In genomic region chr3:14480207-14481017, GRCh38 we compare ENCODE assay signal across 18 cellular contexts. TPM values are rescaled to one million over a fixed set of nuclear protein-coding genes. Genes with fewer than 3 reads are reported as not detected.
A peak's percentile ranks its signal among the peaks of the same experiment; 100 is the strongest.
DNase-seq lines count a peak whose midpoint lies in the region; ATAC-seq, FAIRE-seq and TF ChIP-seq lines count a peak whose summit lies in the region.
"Had no signal": no experiment of that assay in that cellular context is flagged by ENCODE, and none has a peak within 500 bp of the region (broad histone marks: within the 10 kb centered on the region; RNA-seq: fewer than 3 reads in every experiment).

No MANE protein-coding gene starts in this region.

- no peak for TF ChIP-seq POLR2A in testis (IDR thresholded peaks at IDR 0.05)

- H3K4me3 ChIP-seq in Jurkat, Clone E6-1 (ENCODE audit: low read length), result no peak overlapping the region
- H3K4me3 ChIP-seq in bronchial epithelial cell (ENCODE audit: low read depth, low read length), result no peak overlapping the region
- H3K4me3 ChIP-seq in left ventricle myocardium inferior, result no peak overlapping the region
- H3K4me3 ChIP-seq in testis, result no peak overlapping the region

- ATAC-seq in sciatic nerve (peak; percentile 71), HG03108 (IDR thresholded peaks at IDR 0.05; ENCODE audit: unreplicated experiment) (no peak)
- no peak for ATAC-seq in stimulated activated effector memory CD8-positive, alpha-beta T cell treated with anti-CD3 and anti-CD28 coated beads, Interleukin-12 subunit alpha, Interleukin-12 subunit beta, amount 100 ng/mL, for 72 hours

- H3K36me3 ChIP-seq in bronchial epithelial cell (ENCODE audit: control insufficient read depth, insufficient read depth, low read length) (no peaks in the 10 kb centered on the region), left ventricle myocardium inferior (peaks cover 35% of the 10 kb centered on the region), testis (ENCODE audit: low read depth, missing control alignments) (no peaks in the 10 kb centered on the region)

- peaks cover 85% of the 10 kb centered on the region for H3K36me3 Mint-ChIP-seq in stimulated activated effector memory CD8-positive, alpha-beta T cell treated with anti-CD3 and anti-CD28 coated beads, Interleukin-12 subunit alpha, Interleukin-12 subunit beta, amount 100 ng/mL, for 72 hours

- H3K27ac ChIP-seq in left ventricle myocardium inferior (replicated peaks), result peak overlapping the region; percentile 75
- no peak overlapping the region for H3K27ac ChIP-seq in testis

- no peak overlapping the region for H3K4me3 Mint-ChIP-seq in stimulated activated effector memory CD8-positive, alpha-beta T cell treated with anti-CD3 and anti-CD28 coated beads, Interleukin-12 subunit alpha, Interleukin-12 subunit beta, amount 100 ng/mL, for 72 hours
- H3K4me3 Mint-ChIP-seq: activated CD4-positive, alpha-beta T cell treated with anti-CD3 and anti-CD28 coated beads, Interleukin-2, amount 10 ng/mL, durations not matched to agents 7 days and 5 days; CD14-positive monocyte; memory B cell; stimulated activated naive CD8-positive, alpha-beta T cell treated with anti-CD3 and anti-CD28 coated beads, Interleukin-15, Interleukin-2, amounts not matched to agents 100 ng/mL and 50 ng/mL, for 24 hours had no signal

- peaks cover 4% of the 10 kb centered on the region for H3K4me1 Mint-ChIP-seq in stimulated activated effector memory CD8-positive, alpha-beta T cell treated with anti-CD3 and anti-CD28 coated beads, Interleukin-12 subunit alpha, Interleukin-12 subunit beta, amount 100 ng/mL, for 72 hours
- H3K4me1 Mint-ChIP-seq: activated CD4-positive, alpha-beta T cell treated with anti-CD3 and anti-CD28 coated beads, Interleukin-2, amount 10 ng/mL, durations not matched to agents 7 days and 5 days; CD14-positive monocyte; memory B cell had no signal

- no peak overlapping the region for H3K27ac Mint-ChIP-seq in stimulated activated effector memory CD8-positive, alpha-beta T cell treated with anti-CD3 and anti-CD28 coated beads, Interleukin-12 subunit alpha, Interleukin-12 subunit beta, amount 100 ng/mL, for 72 hours
- H3K27ac Mint-ChIP-seq: activated CD4-positive, alpha-beta T cell treated with anti-CD3 and anti-CD28 coated beads, Interleukin-2, amount 10 ng/mL, durations not matched to agents 7 days and 5 days; memory B cell; progenitor cell of endocrine pancreas; stimulated activated naive CD8-positive, alpha-beta T cell treated with anti-CD3 and anti-CD28 coated beads, Interleukin-15, Interleukin-2, amounts not matched to agents 100 ng/mL and 50 ng/mL, for 24 hours had no signal

- no peaks in the 10 kb centered on the region for H3K9me3 Mint-ChIP-seq in stimulated activated effector memory CD8-positive, alpha-beta T cell treated with anti-CD3 and anti-CD28 coated beads, Interleukin-12 subunit alpha, Interleukin-12 subunit beta, amount 100 ng/mL, for 72 hours
- H3K9me3 Mint-ChIP-seq: activated CD4-positive, alpha-beta T cell treated with anti-CD3 and anti-CD28 coated beads, Interleukin-2, amount 10 ng/mL, durations not matched to agents 7 days and 5 days; CD14-positive monocyte; memory B cell; stimulated activated naive CD8-positive, alpha-beta T cell treated with anti-CD3 and anti-CD28 coated beads, Interleukin-15, Interleukin-2, amounts not matched to agents 100 ng/mL and 50 ng/mL, for 24 hours had no signal

- intact Hi-C loops in left ventricle myocardium inferior (cut with micrococcal nuclease) (no loop called here), sciatic nerve (cut with DNase I) (no loop called here), testis (cut with DNase I; ENCODE audit: low total_unique reads) (no loop called here)

- TF ChIP-seq CTCF in bronchial epithelial cell (IDR thresholded peaks at IDR 0.05; ENCODE audit: insufficient read depth, low read length, severe bottlenecking) (no peak), left ventricle myocardium inferior (IDR thresholded peaks at IDR 0.05; ENCODE audit: borderline replicate concordance) (no peak), testis (IDR thresholded peaks at IDR 0.05) (no peak)

- 80 to 83% methylated on average over 4 to 8 of the region's 8 CpGs for WGBS in testis, 2 donors

- FAIRE-seq in bronchial epithelial cell (lab: Jason Lieb, UNC), result peak; percentile 98
- FAIRE-seq: frontal cortex, G401.6 had no signal

- H3K27me3 ChIP-seq in bronchial epithelial cell (ENCODE audit: control insufficient read depth, insufficient read depth, low read length) (no peaks in the 10 kb centered on the region), left ventricle myocardium inferior (ENCODE audit: low read depth) (peaks cover 21% of the 10 kb centered on the region), testis (no peaks in the 10 kb centered on the region)

- H3K9me3 ChIP-seq in left ventricle myocardium inferior (replicated peaks) (no peaks in the 10 kb centered on the region), testis (no peaks in the 10 kb centered on the region)

- DNase-seq in Jurkat, Clone E6-1 (ENCODE audit: low read depth, low spot score), result peak; percentile 50
- DNase-seq in bronchial epithelial cell (ENCODE audit: low read depth), result peak; percentile 96
- DNase-seq in left ventricle myocardium inferior, result no peak
- no peak for DNase-seq in sciatic nerve (ENCODE audit: low spot score)
- no peak for DNase-seq in stimulated activated effector memory CD8-positive, alpha-beta T cell treated with anti-CD3 and anti-CD28 coated beads, Interleukin-12 subunit alpha, Interleukin-12 subunit beta, amount 100 ng/mL, for 72 hours (ENCODE audit: low spot score in 2 of 2)
- DNase-seq in activated CD4-positive, alpha-beta T cell treated with anti-CD3 and anti-CD28 coated beads for 1 hour, result no peak
- no peak for DNase-seq in testis
- DNase-seq: activated CD4-positive, alpha-beta T cell treated with anti-CD3 and anti-CD28 coated beads, Interleukin-2, amount 10 ng/mL, durations not matched to agents 7 days and 5 days; activated effector memory CD4-positive, alpha-beta T cell treated with Interleukin-2 at 50 U/mL for 16 hours; stimulated activated CD4-positive, alpha-beta T cell treated with anti-CD3 and anti-CD28 coated beads, Interleukin-4, amount 100 ng/mL, for 24 hours; SW 1271 had no signal

- H3K4me1 ChIP-seq in left ventricle myocardium inferior (peaks cover 49% of the 10 kb centered on the region), testis (peaks cover 11% of the 10 kb centered on the region)

RNA-seq across cellular contexts. Expression of gene GRIP2, which starts 59.7 kb away (rescaled TPM):
- not detected for polyA plus RNA-seq in Jurkat, Clone E6-1 (2012; ENCODE audit: insufficient read depth, insufficient read length)
- total RNA-seq in bronchial epithelial cell (under 0.01 TPM in 2 replicates), left ventricle myocardium inferior (59.1 TPM), sciatic nerve (2.3 TPM), testis (1 to 10 TPM; 2.4 to 2.7 TPM)
- polyA plus RNA-seq in testis (ENCODE audit: insufficient read depth, low read depth, low replicate concordance), result 3.2 TPM
- polyA plus RNA-seq: CD14-positive monocyte had no signal

Comparison
In these comparisons a context has a peak if more than half of its experiments do, and no peak if none do; other contexts are left out.
1. DNase-seq: peak in Jurkat, Clone E6-1 (single experiment) and bronchial epithelial cell (single experiment); none in left ventricle myocardium inferior (single experiment), sciatic nerve (single experiment), stimulated activated effector memory CD8-positive, alpha-beta T cell treated with anti-CD3 and anti-CD28 coated beads, Interleukin-12 subunit alpha, Interleukin-12 subunit beta, amount 100 ng/mL, for 72 hours (0 of 2), activated CD4-positive, alpha-beta T cell treated with anti-CD3 and anti-CD28 coated beads for 1 hour (single experiment) and testis (single experiment).
2. RNA of gene GRIP2, which starts 59.7 kb away (total RNA-seq): 59.1 TPM in left ventricle myocardium inferior (single experiment); 2.4 to 2.7 TPM in testis, 2.3 TPM in sciatic nerve (single experiment) and under 0.01 TPM in bronchial epithelial cell; every median in the first group is over 10 times any median in the second.